Comparison of ENCODE assay signal across 13 cellular contexts in genomic region chr7:104482362-104483042, GRCh38.
DNase-seq lines count a peak whose midpoint lies in the region; ATAC-seq and TF ChIP-seq lines count a peak whose summit lies in the region.
"Had no signal": no experiment of that assay in that cellular context is flagged by ENCODE, and none has a peak within 500 bp of the region (broad histone marks: within the 10 kb centered on the region; RNA-seq: fewer than 3 reads in every experiment).

No MANE protein-coding gene starts in this region.

- H3K27me3 Mint-ChIP-seq in activated CD8-positive, alpha-beta T cell treated with anti-CD3 and anti-CD28 coated beads for 36 hours = no peaks in the 10 kb centered on the region

- H3K4me3 Mint-ChIP-seq in activated CD8-positive, alpha-beta T cell treated with anti-CD3 and anti-CD28 coated beads for 36 hours = no peak overlapping the region
- H3K4me3 Mint-ChIP-seq: CD4-positive, CD25-positive, alpha-beta regulatory T cell; central memory CD8-positive, alpha-beta T cell had no signal

- DNase-seq in NCI-H748 (lab: John Stamatoyannopoulos, UW; ENCODE audit: unreplicated experiment) (peak; percentile 71), NCI-H748 treated with DMSO at 0.1 percent for 48 hours (lab: John Stamatoyannopoulos, UW) (no peak), NCI-H2171 treated with DMSO at 0.1 percent for 48 hours (lab: John Stamatoyannopoulos, UW) (peak; percentile 96), amygdala (lab: John Stamatoyannopoulos, UW) (peak in 32 of 56 donors; percentile 0 to 73 (median 20)), T-helper 9 cell (no peak)
- no peak for DNase-seq in activated CD8-positive, alpha-beta T cell treated with anti-CD3 and anti-CD28 coated beads for 36 hours
- DNase-seq: activated T-cell treated with anti-CD3 and anti-CD28 coated beads, Interleukin-2, amount 50 U/mL, for 48 hours; CD4-positive, CD25-positive, alpha-beta regulatory T cell; GF-D8; IMR-90 had no signal

- intact Hi-C loops in activated CD8-positive, alpha-beta T cell treated with anti-CD3 and anti-CD28 coated beads for 36 hours (cut with micrococcal nuclease) = no loop called here

- ATAC-seq in GM21619 (IDR thresholded peaks at IDR 0.05; ENCODE audit: unreplicated experiment) (no peak), HG03442 (IDR thresholded peaks at IDR 0.05; ENCODE audit: unreplicated experiment) (no peak)
- ATAC-seq in activated CD8-positive, alpha-beta T cell treated with anti-CD3 and anti-CD28 coated beads for 36 hours = no peak

- TF ChIP-seq CTCF in activated CD8-positive, alpha-beta T cell treated with anti-CD3 and anti-CD28 coated beads for 36 hours (IDR thresholded peaks at IDR 0.05) = no peak

- no peaks in the 10 kb centered on the region for H3K36me3 Mint-ChIP-seq in activated CD8-positive, alpha-beta T cell treated with anti-CD3 and anti-CD28 coated beads for 36 hours (ENCODE audit: low read depth)
- H3K36me3 Mint-ChIP-seq: CD4-positive, CD25-positive, alpha-beta regulatory T cell had no signal

- CTCF ChIA-PET in activated CD8-positive, alpha-beta T cell treated with anti-CD3 and anti-CD28 coated beads for 36 hours (lab: Charles Lee) = no interaction called here

- H3K27ac Mint-ChIP-seq in activated CD8-positive, alpha-beta T cell treated with anti-CD3 and anti-CD28 coated beads for 36 hours = no peak overlapping the region
- H3K27ac Mint-ChIP-seq: CD4-positive, CD25-positive, alpha-beta regulatory T cell had no signal

- no peaks in the 10 kb centered on the region for H3K4me1 Mint-ChIP-seq in activated CD8-positive, alpha-beta T cell treated with anti-CD3 and anti-CD28 coated beads for 36 hours (ENCODE audit: low read depth)
- H3K4me1 Mint-ChIP-seq: CD4-positive, CD25-positive, alpha-beta regulatory T cell; central memory CD8-positive, alpha-beta T cell had no signal

- H3K9me3 Mint-ChIP-seq in activated CD8-positive, alpha-beta T cell treated with anti-CD3 and anti-CD28 coated beads for 36 hours = no peaks in the 10 kb centered on the region
- H3K9me3 Mint-ChIP-seq: central memory CD8-positive, alpha-beta T cell had no signal

- POLR2A ChIA-PET in activated CD8-positive, alpha-beta T cell treated with anti-CD3 and anti-CD28 coated beads for 36 hours (lab: Charles Lee) = no interaction called here

Comparison
In these comparisons a context has a peak if more than half of its experiments do, and no peak if none do; other contexts are left out.
1. DNase-seq: peak in NCI-H748 (single experiment), NCI-H2171 treated with DMSO at 0.1 percent for 48 hours (single experiment) and amygdala (32 of 56); none in NCI-H748 treated with DMSO at 0.1 percent for 48 hours (single experiment), T-helper 9 cell (single experiment) and activated CD8-positive, alpha-beta T cell treated with anti-CD3 and anti-CD28 coated beads for 36 hours (single experiment).